ENCODE assay signal across 8 cellular contexts in genomic region chr2:111482985-111483679, GRCh38.
DNase-seq lines count a peak whose midpoint lies in the region; ATAC-seq, FAIRE-seq and TF ChIP-seq lines count a peak whose summit lies in the region.
"Not testable (repeated sequence)": the region's sequence is repeated elsewhere in the genome, so short reads cannot be mapped to it uniquely, and the experiment has no call there.

No MANE protein-coding gene starts in this region.

- TF ChIP-seq RAD21 in K562 (CRISPR knock-in tag; conservative IDR thresholded peaks at IDR 0.05 in 1 of 2, IDR thresholded peaks at IDR 0.05 in 1 of 2); HepG2 (CRISPR knock-in tag; IDR thresholded peaks at IDR 0.05): not testable (repeated sequence)

- not testable (repeated sequence) for H3K4me2 ChIP-seq in K562 (ENCODE audit: insufficient read depth, low read length); HepG2 (ENCODE audit: low read depth, low read length)

- POLR2A ChIA-PET in K562 (lab: Yijun Ruan, JAX); HepG2 (lab: Yijun Ruan, JAX): not testable (repeated sequence)

- CTCF ChIA-PET in K562 (lab: Yijun Ruan, JAX; ENCODE audit: low intra/inter-chr PET ratio), result not testable (repeated sequence)
- CTCF ChIA-PET in HepG2 (lab: Yijun Ruan, JAX; ENCODE audit: low intra/inter-chr PET ratio, low total read pairs), result interaction anchor here (1.1 kb wide), 1 partner anchor 218 kb away, joined by 3 read pairs; no protein-coding TSS in a partner anchor

- not testable (repeated sequence) for H3K9me3 ChIP-seq in K562 (replicated peaks; ENCODE audit: control insufficient read depth, insufficient read depth, low read depth, low read length); HepG2 (ENCODE audit: low read length)

- not testable (repeated sequence) for H4K20me1 ChIP-seq in K562 (replicated peaks; ENCODE audit: control insufficient read depth, insufficient read depth, low read length); HepG2 (ENCODE audit: insufficient read depth, low read length)

- not testable (repeated sequence) for H2AFZ ChIP-seq in K562 (ENCODE audit: low read depth, low read length); HepG2 (ENCODE audit: low read length)

- peaks cover 17% of the 10 kb centered on the region; the same call in 1 of the 3 replicates for H3K36me3 ChIP-seq in K562 (ENCODE audit: control insufficient read depth, insufficient read depth, low read length)
- H3K36me3 ChIP-seq in HepG2 (replicated peaks in 1 of 2; ENCODE audit: control insufficient read depth in 1 of 2, insufficient read depth in 2 of 2, low read length in 2 of 2), result not testable (repeated sequence)

- WGBS in K562 (ENCODE audit: insufficient coverage, low coverage, missing lambda C conversion rate), result 67% methylated on average over 4 of the region's 8 CpGs
- WGBS in HepG2 (ENCODE audit: low lambda C conversion rate), result 75% methylated on average over 5 of the region's 8 CpGs

- not testable (repeated sequence) for H3K9me1 ChIP-seq in K562 (ENCODE audit: control insufficient read depth, insufficient read depth, low read length)

- H3K4me1 ChIP-seq in K562 (replicated peaks in 1 of 2; ENCODE audit: control insufficient read depth in 2 of 2, insufficient read depth in 2 of 2, low read length in 2 of 2), result peaks cover 5 to 17% of the 10 kb centered on the region in 2 experiments; a peak in 4 of 5 replicates
- H3K4me1 ChIP-seq in HepG2 (ENCODE audit: insufficient read depth, low read length), result peaks cover 14% of the 10 kb centered on the region

- H3K4me3 ChIP-seq in K562; HepG2 (replicated peaks in 1 of 3; ENCODE audit: insufficient read depth in 1 of 3, low read depth in 2 of 3, low read length in 3 of 3): not testable (repeated sequence)

- H3K27ac ChIP-seq in K562 (ENCODE audit: extremely low read depth, low read depth, low read length); HepG2 (ENCODE audit: extremely low read length, insufficient read depth, low read length): not testable (repeated sequence)

- not testable (repeated sequence) for BruUV-seq in K562 (replicated peaks; lab: Mats Ljungman, UMichigan); HepG2 (replicated peaks; lab: Mats Ljungman, UMichigan)

- peak; percentile 86 for ATAC-seq in GM18520 (IDR thresholded peaks at IDR 0.05; ENCODE audit: unreplicated experiment)
- peak; percentile 70 for ATAC-seq in GM21447 (IDR thresholded peaks at IDR 0.05; ENCODE audit: unreplicated experiment)
- peak; percentile 70 for ATAC-seq in HG02943 (IDR thresholded peaks at IDR 0.05; ENCODE audit: low read depth, unreplicated experiment)
- ATAC-seq in HG03558 (IDR thresholded peaks at IDR 0.05; ENCODE audit: extremely low read depth, unreplicated experiment), result peak; percentile 61
- peak; percentile 62 for ATAC-seq in K562
- ATAC-seq in HepG2, result peak; percentile 95
- peak; percentile 83 for ATAC-seq in stimulated activated naive CD8-positive, alpha-beta T cell treated with anti-CD3 and anti-CD28 coated beads, Interleukin-15, Interleukin-2, amounts not matched to agents 100 U/mL and 50 U/mL, for 24 hours

- DNase-seq in activated CD4-positive, alpha-beta T cell treated with anti-CD3 and anti-CD28 coated beads for 4 hours, result peak; percentile 35 to 49
- not testable (repeated sequence) for DNase-seq in K562 (ENCODE audit: extremely low read depth in 1 of 4, low spot score in 3 of 4); HepG2 (ENCODE audit: low spot score); stimulated activated naive CD8-positive, alpha-beta T cell treated with anti-CD3 and anti-CD28 coated beads, Interleukin-15, Interleukin-2, amounts not matched to agents 100 U/mL and 50 U/mL, for 24 hours

- not testable (repeated sequence) for H3K27me3 ChIP-seq in K562 (ENCODE audit: control insufficient read depth in 2 of 2, insufficient read depth in 2 of 2, low read length in 2 of 2); HepG2 (ENCODE audit: control insufficient read depth in 1 of 2, insufficient read depth in 2 of 2, low read length in 2 of 2)

- TF ChIP-seq EP300 in K562 (IDR thresholded peaks at IDR 0.05; ENCODE audit: low read length); HepG2 (IDR thresholded peaks at IDR 0.05; ENCODE audit: low read depth in 2 of 2, low read length in 2 of 2); HepG2 (CRISPR knock-in tag; IDR thresholded peaks at IDR 0.05; ENCODE audit: borderline replicate concordance): not testable (repeated sequence)

- FAIRE-seq in K562 (lab: Jason Lieb, UNC) (peak; percentile 89), HepG2 (lab: Jason Lieb, UNC) (peak; percentile 87)

- intact Hi-C loops in K562 (cut with micrococcal nuclease); HepG2 (cut with micrococcal nuclease; ENCODE audit: unreplicated experiment): not testable (repeated sequence)

- TF ChIP-seq CTCF in K562 (IDR thresholded peaks at IDR 0.05 in 2 of 3, conservative IDR thresholded peaks at IDR 0.05 in 1 of 3; ENCODE audit: insufficient read depth in 2 of 3, low read depth in 1 of 3, low read length in 3 of 3); HepG2 (CRISPR knock-in tag; IDR thresholded peaks at IDR 0.05): not testable (repeated sequence)

- in situ Hi-C loops in K562 (cut with MboI), result not testable (repeated sequence)
- in situ Hi-C loops in HepG2 (cut with HindIII; ENCODE audit: extremely low pct_ligation_motif_present, low pct_unique_long_range_greater_than_20kb), result loop anchor here (25.0 kb wide), 1 partner anchor 179 kb away; no protein-coding TSS in a partner anchor

- not testable (repeated sequence) for H3K9ac ChIP-seq in K562 (ENCODE audit: insufficient read depth in 1 of 2, low read depth in 2 of 2, low read length in 2 of 2); HepG2 (ENCODE audit: insufficient read depth, low read depth, low read length)

- H3K79me2 ChIP-seq in K562 (ENCODE audit: control insufficient read depth, insufficient read depth, low read length) (peaks cover 78% of the 10 kb centered on the region), HepG2 (ENCODE audit: insufficient read depth, low read length) (peaks cover 45% of the 10 kb centered on the region)

- TF ChIP-seq POLR2A in K562 (conservative IDR thresholded peaks at IDR 0.05); HepG2 (IDR thresholded peaks at IDR 0.05; ENCODE audit: insufficient read depth in 1 of 2, low read depth in 2 of 2, low read length in 2 of 2): not testable (repeated sequence)

TF ChIP-seq in K562, 482 proteins besides CTCF, POLR2A, EP300 and RAD21:
- TF ChIP-seq L3MBTL2 (IDR thresholded peaks at IDR 0.05), result peak; percentile 42; the same call in 1 of the 2 replicates
TF ChIP-seq in K562: peak in this region for 1; not testable (repeated sequence) for 481.

TF ChIP-seq in HepG2, 621 proteins besides CTCF, POLR2A, EP300 and RAD21 (continues in another document):
- TF ChIP-seq ATF3 (CRISPR knock-in tag; IDR thresholded peaks at IDR 0.05) (0 out of 2 replicates have a peak, but pooled peaks have one; percentile 30), RXRA (CRISPR knock-in tag; IDR thresholded peaks at IDR 0.05) (peak; percentile 26; the same call in 1 of the 2 replicates), MNT (IDR thresholded peaks at IDR 0.05) (peak; percentile 55), TCF7 (IDR thresholded peaks at IDR 0.05; ENCODE audit: low read depth) (peak; percentile 18; the same call in 1 of the 2 replicates), SMC3 (IDR thresholded peaks at IDR 0.05; ENCODE audit: low read length) (peak; percentile 32; the same call in 1 of the 2 replicates), MXI1 (IDR thresholded peaks at IDR 0.05; ENCODE audit: borderline replicate concordance, low read depth, low read length) (peak; percentile 21; the same call in 1 of the 3 replicates), RARA (CRISPR knock-in tag; IDR thresholded peaks at IDR 0.05) (peak; percentile 58), SAP130 (CRISPR knock-in tag; IDR thresholded peaks at IDR 0.05; ENCODE audit: low read depth) (peak; percentile 38; the same call in 1 of the 2 replicates)
